8 cellular contexts compared by ENCODE assay signal in the genomic region with DNA sequence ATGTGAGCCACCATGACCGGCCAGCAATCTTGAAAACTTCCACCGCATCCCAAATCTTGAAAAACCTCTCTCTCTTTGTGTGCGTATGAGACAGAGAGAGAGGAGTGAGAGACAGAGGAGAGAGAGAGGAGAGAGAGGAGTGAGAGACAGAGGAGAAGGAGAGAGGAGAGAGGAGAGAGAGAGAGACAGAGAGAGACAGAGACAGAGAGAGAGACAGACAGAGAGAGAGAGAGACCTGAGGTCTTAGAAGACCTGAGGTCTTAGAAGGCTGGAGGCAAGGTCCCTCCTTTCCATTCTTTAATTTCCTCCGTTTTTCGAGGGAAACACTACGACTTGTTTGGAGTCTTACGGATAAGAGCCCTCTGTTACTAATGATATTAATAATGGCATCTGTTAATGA. TPM values are rescaled to one million over a fixed set of nuclear protein-coding genes. Genes with fewer than 3 reads are reported as not detected.
DNase-seq lines count a peak whose midpoint lies in the region; ATAC-seq and TF ChIP-seq lines count a peak whose summit lies in the region.

No MANE protein-coding gene starts in this region.

- H3K79me2 ChIP-seq in neural cell (replicated peaks; ENCODE audit: insufficient read depth, low read length), result no peaks in the 10 kb centered on the region

- H3K4me1 Mint-ChIP-seq in chondrocyte (ENCODE audit: low read depth), result peaks cover 12% of the 10 kb centered on the region

- H2AFZ ChIP-seq in neural cell (ENCODE audit: low read depth, low read length), result no peak overlapping the region

- no peaks in the 10 kb centered on the region for H3K9me2 ChIP-seq in neural cell (ENCODE audit: insufficient read depth, low read length)

- no peak for TF ChIP-seq RAD21 in neural cell (conservative IDR thresholded peaks at IDR 0.05)

- H3K27ac Mint-ChIP-seq in chondrocyte (ENCODE audit: unreplicated experiment), result no peak overlapping the region

- peak overlapping the region; percentile 49 for H3K4me3 Mint-ChIP-seq in chondrocyte (ENCODE audit: unreplicated experiment)

- peak; percentile 4 for ATAC-seq in HG03280 (IDR thresholded peaks at IDR 0.05; ENCODE audit: unreplicated experiment)
- no peak for ATAC-seq in GM21381 (IDR thresholded peaks at IDR 0.05; ENCODE audit: unreplicated experiment)

- TF ChIP-seq CTCF in AG04449 (IDR thresholded peaks at IDR 0.05; ENCODE audit: insufficient read depth, low read length, missing control alignments) (no peak), chondrocyte (IDR thresholded peaks at IDR 0.05) (no peak), neural cell (IDR thresholded peaks at IDR 0.05; ENCODE audit: poor library complexity, severe bottlenecking) (no peak)

- H3K36me3 Mint-ChIP-seq in chondrocyte (ENCODE audit: low read depth), result no peaks in the 10 kb centered on the region

- H3K4me3 ChIP-seq in AG04449 (ENCODE audit: low read depth, low read length) (peak overlapping the region; percentile 47), neural cell (ENCODE audit: low read length) (peak overlapping the region; percentile 53)

- no peaks in the 10 kb centered on the region for H3K36me3 ChIP-seq in neural cell (ENCODE audit: insufficient read depth, low read length)

- peaks cover 4% of the 10 kb centered on the region for H3K9me3 Mint-ChIP-seq in chondrocyte (ENCODE audit: low read depth)

- POLR2A ChIA-PET in AG04449 (lab: Yijun Ruan, JAX), result interaction anchor here (1.1 kb wide), 1 partner anchor 55 kb away, joined by 3 read pairs; a partner anchor contains a TSS

- no peak overlapping the region for H3K9ac ChIP-seq in neural cell (ENCODE audit: low read length)

- no peak for TF ChIP-seq EP300 in neural cell (conservative IDR thresholded peaks at IDR 0.05; ENCODE audit: poor library complexity, severe bottlenecking)

- DNase-seq in AG04449 (ENCODE audit: low read depth, low spot score), result no peak
- DNase-seq in chondrocyte (ENCODE audit: low spot score), result no peak
- DNase-seq in substantia nigra (lab: John Stamatoyannopoulos, UW), result no peak
- DNase-seq in effector CD8-positive, alpha-beta T cell (lab: John Stamatoyannopoulos, UW), result no peak
- no peak for DNase-seq in stimulated activated CD8-positive, alpha-beta memory T cell treated with anti-CD3 and anti-CD28 coated beads, Interleukin-4, amount 100 ng/mL, for 48 hours

- no peak overlapping the region for H3K27ac ChIP-seq in neural cell (ENCODE audit: low read length)
- no peak overlapping the region for H3K27ac ChIP-seq in substantia nigra (ENCODE audit: low read depth, low read length, poor library complexity, severe bottlenecking)

- no peaks in the 10 kb centered on the region for H4K20me1 ChIP-seq in neural cell (ENCODE audit: insufficient read depth)

- H3K4me2 ChIP-seq in neural cell (ENCODE audit: low read length), result no peak overlapping the region

- no peaks in the 10 kb centered on the region for H3K27me3 ChIP-seq in neural cell (ENCODE audit: insufficient read depth, low read depth, low read length)

- no peaks in the 10 kb centered on the region for H3F3A ChIP-seq in neural cell (ENCODE audit: insufficient read depth, low read length, poor library complexity, severe bottlenecking)

- H3K27me3 Mint-ChIP-seq in chondrocyte (ENCODE audit: low read depth), result no peaks in the 10 kb centered on the region

- no peaks in the 10 kb centered on the region for H3K9me3 ChIP-seq in neural cell (ENCODE audit: low read length)

- CTCF ChIA-PET in AG04449 (lab: Yijun Ruan, JAX), result interaction anchor here (0.7 to 4.2 kb wide), 35 partner anchors 11 to 873 kb away, joined by 3 to 77 read pairs (median 4); a partner anchor contains a TSS

TF ChIP-seq in neural cell, 6 proteins besides CTCF, POLR2A, EP300 and RAD21:
- TF ChIP-seq, protein P1, sequence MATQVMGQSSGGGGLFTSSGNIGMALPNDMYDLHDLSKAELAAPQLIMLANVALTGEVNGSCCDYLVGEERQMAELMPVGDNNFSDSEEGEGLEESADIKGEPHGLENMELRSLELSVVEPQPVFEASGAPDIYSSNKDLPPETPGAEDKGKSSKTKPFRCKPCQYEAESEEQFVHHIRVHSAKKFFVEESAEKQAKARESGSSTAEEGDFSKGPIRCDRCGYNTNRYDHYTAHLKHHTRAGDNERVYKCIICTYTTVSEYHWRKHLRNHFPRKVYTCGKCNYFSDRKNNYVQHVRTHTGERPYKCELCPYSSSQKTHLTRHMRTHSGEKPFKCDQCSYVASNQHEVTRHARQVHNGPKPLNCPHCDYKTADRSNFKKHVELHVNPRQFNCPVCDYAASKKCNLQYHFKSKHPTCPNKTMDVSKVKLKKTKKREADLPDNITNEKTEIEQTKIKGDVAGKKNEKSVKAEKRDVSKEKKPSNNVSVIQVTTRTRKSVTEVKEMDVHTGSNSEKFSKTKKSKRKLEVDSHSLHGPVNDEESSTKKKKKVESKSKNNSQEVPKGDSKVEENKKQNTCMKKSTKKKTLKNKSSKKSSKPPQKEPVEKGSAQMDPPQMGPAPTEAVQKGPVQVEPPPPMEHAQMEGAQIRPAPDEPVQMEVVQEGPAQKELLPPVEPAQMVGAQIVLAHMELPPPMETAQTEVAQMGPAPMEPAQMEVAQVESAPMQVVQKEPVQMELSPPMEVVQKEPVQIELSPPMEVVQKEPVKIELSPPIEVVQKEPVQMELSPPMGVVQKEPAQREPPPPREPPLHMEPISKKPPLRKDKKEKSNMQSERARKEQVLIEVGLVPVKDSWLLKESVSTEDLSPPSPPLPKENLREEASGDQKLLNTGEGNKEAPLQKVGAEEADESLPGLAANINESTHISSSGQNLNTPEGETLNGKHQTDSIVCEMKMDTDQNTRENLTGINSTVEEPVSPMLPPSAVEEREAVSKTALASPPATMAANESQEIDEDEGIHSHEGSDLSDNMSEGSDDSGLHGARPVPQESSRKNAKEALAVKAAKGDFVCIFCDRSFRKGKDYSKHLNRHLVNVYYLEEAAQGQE (IDR thresholded peaks at IDR 0.05; ENCODE audit: borderline replicate concordance), result no peak
- TF ChIP-seq POLR2AphosphoS5 (IDR thresholded peaks at IDR 0.05) (no peak), MXI1 (conservative IDR thresholded peaks at IDR 0.05; ENCODE audit: poor library complexity, severe bottlenecking) (no peak), EZH2 (IDR thresholded peaks at IDR 0.05; ENCODE audit: borderline replicate concordance, insufficient read depth, low read length, poor library complexity, severe bottlenecking) (no peak), TAF1 (IDR thresholded peaks at IDR 0.05; ENCODE audit: low read depth) (no peak), SMC3 (conservative IDR thresholded peaks at IDR 0.05; ENCODE audit: poor library complexity) (no peak)
TF ChIP-seq in neural cell: peak in this region for 0.

RNA-seq across cellular contexts. Expression of a gene that starts 39.5 kb away (rescaled TPM):
- total RNA-seq in chondrocyte, result not detected in 3 replicates
- polyA plus RNA-seq in neural cell, result not detected in 2 replicates
- not detected in 2 replicates for polyA minus RNA-seq in neural cell

RNA-seq across cellular contexts. Expression of a gene that starts 55.6 kb away (rescaled TPM):
- 80.7 to 97.9 TPM (median 85.0 TPM) in 3 replicates for total RNA-seq in chondrocyte
- 212 and 215 TPM in 2 replicates for polyA plus RNA-seq in neural cell
- 182 and 188 TPM in 2 replicates for polyA minus RNA-seq in neural cell
